In the genomic region with DNA sequence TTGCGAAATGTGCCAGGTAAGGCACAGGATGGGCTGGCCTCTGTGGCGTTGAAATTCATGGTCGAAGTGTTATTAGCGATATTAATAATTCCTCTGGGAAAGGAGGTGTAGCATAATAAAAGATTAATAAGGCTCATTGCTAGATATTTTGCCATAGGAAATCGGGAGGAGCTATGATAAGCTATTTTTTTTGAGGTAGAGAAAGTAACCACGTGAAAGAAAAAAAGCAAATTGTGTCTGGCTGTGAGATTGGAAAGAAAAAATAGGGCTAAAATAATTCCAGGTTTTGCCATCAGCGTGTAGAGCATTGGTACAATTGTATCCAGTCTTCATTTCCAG, we compare ENCODE assay signal across 1 cellular context.
TF ChIP-seq lines count a peak whose summit lies in the region.

No MANE protein-coding gene starts in this region.

TF ChIP-seq in K562, 482 proteins besides CTCF, POLR2A, EP300 and RAD21 (continued from another document):
- TF ChIP-seq ZNF512 (tag; IDR thresholded peaks at IDR 0.05): no peak
- TF ChIP-seq TCF7L2 (IDR thresholded peaks at IDR 0.05; ENCODE audit: low read depth, low read length): no peak
- TF ChIP-seq CBX2 (IDR thresholded peaks at IDR 0.05; ENCODE audit: insufficient read depth, low read length, poor library complexity, severe bottlenecking): peak; percentile 59
- no peak for TF ChIP-seq ZBTB17 (CRISPR knock-in tag; IDR thresholded peaks at IDR 0.05)
- TF ChIP-seq MYC (IDR thresholded peaks at IDR 0.05; ENCODE audit: low read depth, low read length): peak; percentile 9; the same call in 1 of the 2 replicates
- no peak for TF ChIP-seq MYC (CRISPR knock-in tag; IDR thresholded peaks at IDR 0.05; ENCODE audit: borderline replicate concordance, low read depth)
- TF ChIP-seq ZNF444 (CRISPR knock-in tag; IDR thresholded peaks at IDR 0.05): no peak
- peak; percentile 76 for TF ChIP-seq DACH1 (IDR thresholded peaks at IDR 0.05; ENCODE audit: partially characterized antibody)
- no peak for TF ChIP-seq PCBP1 (IDR thresholded peaks at IDR 0.05; ENCODE audit: low read depth, low read length, poor library complexity, severe bottlenecking)
- no peak for TF ChIP-seq FOXM1 (IDR thresholded peaks at IDR 0.05; ENCODE audit: low read depth)
- no peak for TF ChIP-seq FOXM1 (CRISPR knock-in tag; IDR thresholded peaks at IDR 0.05; ENCODE audit: low read depth)
- no peak for TF ChIP-seq CEBPG (CRISPR knock-in tag; IDR thresholded peaks at IDR 0.05)
- peak; percentile 2 to 44; a peak in 1 of 4 replicates for TF ChIP-seq CEBPG (tag; conservative IDR thresholded peaks at IDR 0.05 in 1 of 2, IDR thresholded peaks at IDR 0.05 in 1 of 2)
- TF ChIP-seq, protein P1, sequence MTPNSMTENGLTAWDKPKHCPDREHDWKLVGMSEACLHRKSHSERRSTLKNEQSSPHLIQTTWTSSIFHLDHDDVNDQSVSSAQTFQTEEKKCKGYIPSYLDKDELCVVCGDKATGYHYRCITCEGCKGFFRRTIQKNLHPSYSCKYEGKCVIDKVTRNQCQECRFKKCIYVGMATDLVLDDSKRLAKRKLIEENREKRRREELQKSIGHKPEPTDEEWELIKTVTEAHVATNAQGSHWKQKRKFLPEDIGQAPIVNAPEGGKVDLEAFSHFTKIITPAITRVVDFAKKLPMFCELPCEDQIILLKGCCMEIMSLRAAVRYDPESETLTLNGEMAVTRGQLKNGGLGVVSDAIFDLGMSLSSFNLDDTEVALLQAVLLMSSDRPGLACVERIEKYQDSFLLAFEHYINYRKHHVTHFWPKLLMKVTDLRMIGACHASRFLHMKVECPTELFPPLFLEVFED (CRISPR knock-in tag; conservative IDR thresholded peaks at IDR 0.05): no peak
- no peak for TF ChIP-seq GATAD2A (IDR thresholded peaks at IDR 0.05)
- TF ChIP-seq, protein P2, sequence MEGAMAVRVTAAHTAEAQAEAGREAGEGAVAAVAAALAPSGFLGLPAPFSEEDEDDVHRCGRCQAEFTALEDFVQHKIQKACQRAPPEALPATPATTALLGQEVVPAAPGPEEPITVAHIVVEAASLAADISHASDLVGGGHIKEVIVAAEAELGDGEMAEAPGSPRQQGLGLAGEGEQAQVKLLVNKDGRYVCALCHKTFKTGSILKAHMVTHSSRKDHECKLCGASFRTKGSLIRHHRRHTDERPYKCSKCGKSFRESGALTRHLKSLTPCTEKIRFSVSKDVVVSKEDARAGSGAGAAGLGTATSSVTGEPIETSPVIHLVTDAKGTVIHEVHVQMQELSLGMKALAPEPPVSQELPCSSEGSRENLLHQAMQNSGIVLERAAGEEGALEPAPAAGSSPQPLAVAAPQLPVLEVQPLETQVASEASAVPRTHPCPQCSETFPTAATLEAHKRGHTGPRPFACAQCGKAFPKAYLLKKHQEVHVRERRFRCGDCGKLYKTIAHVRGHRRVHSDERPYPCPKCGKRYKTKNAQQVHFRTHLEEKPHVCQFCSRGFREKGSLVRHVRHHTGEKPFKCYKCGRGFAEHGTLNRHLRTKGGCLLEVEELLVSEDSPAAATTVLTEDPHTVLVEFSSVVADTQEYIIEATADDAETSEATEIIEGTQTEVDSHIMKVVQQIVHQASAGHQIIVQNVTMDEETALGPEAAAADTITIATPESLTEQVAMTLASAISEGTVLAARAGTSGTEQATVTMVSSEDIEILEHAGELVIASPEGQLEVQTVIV (CRISPR knock-in tag; IDR thresholded peaks at IDR 0.05; ENCODE audit: borderline replicate concordance): no peak
- no peak for TF ChIP-seq PHTF2 (CRISPR knock-in tag; IDR thresholded peaks at IDR 0.05)
- no peak for TF ChIP-seq HMG20A (CRISPR knock-in tag; conservative IDR thresholded peaks at IDR 0.05)
- TF ChIP-seq, protein P3, sequence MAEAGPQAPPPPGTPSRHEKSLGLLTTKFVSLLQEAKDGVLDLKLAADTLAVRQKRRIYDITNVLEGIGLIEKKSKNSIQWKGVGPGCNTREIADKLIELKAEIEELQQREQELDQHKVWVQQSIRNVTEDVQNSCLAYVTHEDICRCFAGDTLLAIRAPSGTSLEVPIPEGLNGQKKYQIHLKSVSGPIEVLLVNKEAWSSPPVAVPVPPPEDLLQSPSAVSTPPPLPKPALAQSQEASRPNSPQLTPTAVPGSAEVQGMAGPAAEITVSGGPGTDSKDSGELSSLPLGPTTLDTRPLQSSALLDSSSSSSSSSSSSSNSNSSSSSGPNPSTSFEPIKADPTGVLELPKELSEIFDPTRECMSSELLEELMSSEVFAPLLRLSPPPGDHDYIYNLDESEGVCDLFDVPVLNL (CRISPR knock-in tag; IDR thresholded peaks at IDR 0.05; ENCODE audit: low read depth): no peak
- TF ChIP-seq HOXB6 (CRISPR knock-in tag; IDR thresholded peaks at IDR 0.05; ENCODE audit: borderline replicate concordance): no peak
- TF ChIP-seq BACH1 (tag; IDR thresholded peaks at IDR 0.05): no peak
- no peak for TF ChIP-seq TCFL5 (CRISPR knock-in tag; conservative IDR thresholded peaks at IDR 0.05)
- no peak for TF ChIP-seq BMI1 (IDR thresholded peaks at IDR 0.05; ENCODE audit: low read length)
- no peak for TF ChIP-seq TEAD1 (CRISPR knock-in tag; IDR thresholded peaks at IDR 0.05)
- TF ChIP-seq BDP1 (IDR thresholded peaks at IDR 0.05; ENCODE audit: insufficient read depth, insufficient read length): no peak
- no peak for TF ChIP-seq RBM25 (IDR thresholded peaks at IDR 0.05; ENCODE audit: low read depth, low read length, severe bottlenecking)
- TF ChIP-seq ZNF197 (CRISPR knock-in tag; IDR thresholded peaks at IDR 0.05; ENCODE audit: low read depth): no peak
- no peak for TF ChIP-seq TCF3 (CRISPR knock-in tag; IDR thresholded peaks at IDR 0.05)
- no peak for TF ChIP-seq NFATC3 (IDR thresholded peaks at IDR 0.05)
- TF ChIP-seq ARID2 (IDR thresholded peaks at IDR 0.05): no peak
- TF ChIP-seq SIN3A (IDR thresholded peaks at IDR 0.05; ENCODE audit: borderline replicate concordance in 2 of 2, control insufficient read depth in 1 of 2, low read depth in 2 of 2, low read length in 2 of 2): no peak
- TF ChIP-seq JUND (IDR thresholded peaks at IDR 0.05; ENCODE audit: borderline replicate concordance, low read depth, low read length): no peak
- no peak for TF ChIP-seq JUND (tag; IDR thresholded peaks at IDR 0.05; ENCODE audit: borderline replicate concordance, low read depth, low read length)
- TF ChIP-seq BCLAF1 (IDR thresholded peaks at IDR 0.05; ENCODE audit: borderline replicate concordance in 1 of 2, control insufficient read depth in 1 of 2, low read depth in 2 of 2, low read length in 1 of 2): no peak
- no peak for TF ChIP-seq MAFF (IDR thresholded peaks at IDR 0.05; ENCODE audit: low read length)
- TF ChIP-seq ARID1B (IDR thresholded peaks at IDR 0.05): no peak
- TF ChIP-seq, protein P4, sequence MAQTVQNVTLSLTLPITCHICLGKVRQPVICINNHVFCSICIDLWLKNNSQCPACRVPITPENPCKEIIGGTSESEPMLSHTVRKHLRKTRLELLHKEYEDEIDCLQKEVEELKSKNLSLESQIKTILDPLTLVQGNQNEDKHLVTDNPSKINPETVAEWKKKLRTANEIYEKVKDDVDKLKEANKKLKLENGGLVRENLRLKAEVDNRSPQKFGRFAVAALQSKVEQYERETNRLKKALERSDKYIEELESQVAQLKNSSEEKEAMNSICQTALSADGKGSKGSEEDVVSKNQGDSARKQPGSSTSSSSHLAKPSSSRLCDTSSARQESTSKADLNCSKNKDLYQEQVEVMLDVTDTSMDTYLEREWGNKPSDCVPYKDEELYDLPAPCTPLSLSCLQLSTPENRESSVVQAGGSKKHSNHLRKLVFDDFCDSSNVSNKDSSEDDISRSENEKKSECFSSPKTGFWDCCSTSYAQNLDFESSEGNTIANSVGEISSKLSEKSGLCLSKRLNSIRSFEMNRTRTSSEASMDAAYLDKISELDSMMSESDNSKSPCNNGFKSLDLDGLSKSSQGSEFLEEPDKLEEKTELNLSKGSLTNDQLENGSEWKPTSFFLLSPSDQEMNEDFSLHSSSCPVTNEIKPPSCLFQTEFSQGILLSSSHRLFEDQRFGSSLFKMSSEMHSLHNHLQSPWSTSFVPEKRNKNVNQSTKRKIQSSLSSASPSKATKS (CRISPR knock-in tag; IDR thresholded peaks at IDR 0.05): no peak
- TF ChIP-seq ZNF121 (CRISPR knock-in tag; conservative IDR thresholded peaks at IDR 0.05): no peak
- no peak for TF ChIP-seq CBX5 (IDR thresholded peaks at IDR 0.05; ENCODE audit: borderline replicate concordance, low read depth)
- no peak for TF ChIP-seq ZBTB2 (IDR thresholded peaks at IDR 0.05)
- peak; percentile 6; the same call in 1 of the 2 replicates for TF ChIP-seq CEBPB (tag; IDR thresholded peaks at IDR 0.05)
TF ChIP-seq in K562: peak in this region for 5.
